Comparison of ENCODE assay signal across 15 cellular contexts in genomic region chr22:18096823-18097222, GRCh38. TPM values are rescaled to one million over a fixed set of nuclear protein-coding genes. Genes with fewer than 3 reads are reported as not detected.
A peak's percentile ranks its signal among the peaks of the same experiment; 100 is the strongest.
DNase-seq lines count a peak whose midpoint lies in the region; ATAC-seq and TF ChIP-seq lines count a peak whose summit lies in the region.
"Had no signal": no experiment of that assay in that cellular context is flagged by ENCODE, and none has a peak within 500 bp of the region (broad histone marks: within the 10 kb centered on the region; RNA-seq: fewer than 3 reads in every experiment).

No MANE protein-coding gene starts in this region.

- intact Hi-C loops in activated T-helper 1 cell treated with anti-CD3 and anti-CD28 coated beads, Interleukin-12 subunit alpha, Interleukin-12 subunit beta, Interleukin-2, Interleukin-4 antibody, amounts not matched to agents 30 ng/mL and 10 ng/mL and 1 ng/mL, durations not matched to agents 14 hours and 24 hours and 36 hours (cut with micrococcal nuclease), result loop anchor here (1.0 kb wide), 1 partner anchor 7 kb away; no protein-coding TSS in a partner anchor

- no peak overlapping the region for H3K4me3 ChIP-seq in NB4 (ENCODE audit: low read depth, low read length)
- H3K4me3 ChIP-seq: body of pancreas, esophagus squamous epithelium, gastroesophageal sphincter, GM23248, transverse colon had no signal

- peak overlapping the region; percentile 5 for H3K27ac Mint-ChIP-seq in activated naive CD4-positive, alpha-beta T cell treated with anti-CD3 and anti-CD28 coated beads, Interleukin-2, amount 50 U/mL, for 24 hours
- H3K27ac Mint-ChIP-seq in activated naive CD4-positive, alpha-beta T cell treated with anti-CD3 and anti-CD28 coated beads, Interleukin-2, amount 10 ng/mL, durations not matched to agents 7 days and 5 days, result no peak overlapping the region
- H3K27ac Mint-ChIP-seq in activated T-helper 1 cell treated with anti-CD3 and anti-CD28 coated beads, Interleukin-12 subunit alpha, Interleukin-12 subunit beta, Interleukin-2, Interleukin-4 antibody, amounts not matched to agents 30 ng/mL and 10 ng/mL and 1 ng/mL, durations not matched to agents 14 hours and 24 hours and 36 hours, result peak overlapping the region; percentile 42
- H3K27ac Mint-ChIP-seq: CD8-positive, alpha-beta T cell had no signal

- CTCF ChIA-PET in activated naive CD4-positive, alpha-beta T cell treated with anti-CD3 and anti-CD28 coated beads, Interleukin-2, amount 10 ng/mL, durations not matched to agents 7 days and 5 days (lab: Charles Lee), result no interaction called here

- TF ChIP-seq CTCF in NB4 (IDR thresholded peaks at IDR 0.05; ENCODE audit: low read depth, low read length), result no peak

- no peak for DNase-seq in activated naive CD4-positive, alpha-beta T cell treated with anti-CD3 and anti-CD28 coated beads, Interleukin-2, amount 10 ng/mL, durations not matched to agents 7 days and 5 days
- DNase-seq in NB4 (ENCODE audit: low read depth), result peak; percentile 25
- no peak for DNase-seq in activated T-helper 1 cell treated with anti-CD3 and anti-CD28 coated beads, Interleukin-12 subunit alpha, Interleukin-12 subunit beta, Interleukin-2, Interleukin-4 antibody, amounts not matched to agents 30 ng/mL and 10 ng/mL and 1 ng/mL, durations not matched to agents 14 hours and 24 hours and 36 hours (ENCODE audit: low spot score)
- DNase-seq in stimulated activated naive CD8-positive, alpha-beta T cell treated with anti-CD3 and anti-CD28 coated beads, Interleukin-15, Interleukin-2, amounts not matched to agents 100 U/mL and 50 U/mL, for 24 hours, result peak; percentile 39
- DNase-seq in SIG-M5 treated with dmso at 0.1 percent for 504 hours (lab: John Stamatoyannopoulos, UW; ENCODE audit: unreplicated experiment), result no peak
- DNase-seq: body of pancreas; CD8-positive, alpha-beta T cell; DMS153; esophagus squamous epithelium; GM23248; kidney; transverse colon had no signal

- no peaks in the 10 kb centered on the region for H3K27me3 Mint-ChIP-seq in activated naive CD4-positive, alpha-beta T cell treated with anti-CD3 and anti-CD28 coated beads, Interleukin-2, amount 50 U/mL, for 24 hours
- H3K27me3 Mint-ChIP-seq in activated naive CD4-positive, alpha-beta T cell treated with anti-CD3 and anti-CD28 coated beads, Interleukin-2, amount 10 ng/mL, durations not matched to agents 7 days and 5 days, result no peaks in the 10 kb centered on the region
- no peaks in the 10 kb centered on the region for H3K27me3 Mint-ChIP-seq in activated T-helper 1 cell treated with anti-CD3 and anti-CD28 coated beads, Interleukin-12 subunit alpha, Interleukin-12 subunit beta, Interleukin-2, Interleukin-4 antibody, amounts not matched to agents 30 ng/mL and 10 ng/mL and 1 ng/mL, durations not matched to agents 14 hours and 24 hours and 36 hours (ENCODE audit: insufficient read depth)

- peaks cover 15% of the 10 kb centered on the region for H3K36me3 Mint-ChIP-seq in activated naive CD4-positive, alpha-beta T cell treated with anti-CD3 and anti-CD28 coated beads, Interleukin-2, amount 50 U/mL, for 24 hours
- peaks cover 31% of the 10 kb centered on the region for H3K36me3 Mint-ChIP-seq in activated naive CD4-positive, alpha-beta T cell treated with anti-CD3 and anti-CD28 coated beads, Interleukin-2, amount 10 ng/mL, durations not matched to agents 7 days and 5 days
- peaks cover 31% of the 10 kb centered on the region for H3K36me3 Mint-ChIP-seq in activated T-helper 1 cell treated with anti-CD3 and anti-CD28 coated beads, Interleukin-12 subunit alpha, Interleukin-12 subunit beta, Interleukin-2, Interleukin-4 antibody, amounts not matched to agents 30 ng/mL and 10 ng/mL and 1 ng/mL, durations not matched to agents 14 hours and 24 hours and 36 hours (ENCODE audit: low read depth)

- no peaks in the 10 kb centered on the region for H3K9me3 Mint-ChIP-seq in activated naive CD4-positive, alpha-beta T cell treated with anti-CD3 and anti-CD28 coated beads, Interleukin-2, amount 50 U/mL, for 24 hours
- H3K9me3 Mint-ChIP-seq in activated naive CD4-positive, alpha-beta T cell treated with anti-CD3 and anti-CD28 coated beads, Interleukin-2, amount 10 ng/mL, durations not matched to agents 7 days and 5 days, result no peaks in the 10 kb centered on the region
- peaks cover 3% of the 10 kb centered on the region for H3K9me3 Mint-ChIP-seq in activated T-helper 1 cell treated with anti-CD3 and anti-CD28 coated beads, Interleukin-12 subunit alpha, Interleukin-12 subunit beta, Interleukin-2, Interleukin-4 antibody, amounts not matched to agents 30 ng/mL and 10 ng/mL and 1 ng/mL, durations not matched to agents 14 hours and 24 hours and 36 hours
- H3K9me3 Mint-ChIP-seq: CD8-positive, alpha-beta T cell had no signal

- no peak for TF ChIP-seq POLR2A in NB4 (IDR thresholded peaks at IDR 0.05; ENCODE audit: extremely low read depth, insufficient read length)

- no peak overlapping the region for H3K4me3 Mint-ChIP-seq in activated naive CD4-positive, alpha-beta T cell treated with anti-CD3 and anti-CD28 coated beads, Interleukin-2, amount 50 U/mL, for 24 hours
- no peak overlapping the region for H3K4me3 Mint-ChIP-seq in activated naive CD4-positive, alpha-beta T cell treated with anti-CD3 and anti-CD28 coated beads, Interleukin-2, amount 10 ng/mL, durations not matched to agents 7 days and 5 days
- H3K4me3 Mint-ChIP-seq in activated T-helper 1 cell treated with anti-CD3 and anti-CD28 coated beads, Interleukin-12 subunit alpha, Interleukin-12 subunit beta, Interleukin-2, Interleukin-4 antibody, amounts not matched to agents 30 ng/mL and 10 ng/mL and 1 ng/mL, durations not matched to agents 14 hours and 24 hours and 36 hours, result no peak overlapping the region
- H3K4me3 Mint-ChIP-seq: CD8-positive, alpha-beta T cell had no signal

- peak; percentile 85 for ATAC-seq in stimulated activated naive CD8-positive, alpha-beta T cell treated with anti-CD3 and anti-CD28 coated beads, Interleukin-15, Interleukin-2, amounts not matched to agents 100 U/mL and 50 U/mL, for 24 hours
- no peak for ATAC-seq in HG03097 (IDR thresholded peaks at IDR 0.05; ENCODE audit: low FRiP score, unreplicated experiment)
- ATAC-seq: body of pancreas; CD8-positive, alpha-beta T cell; gastroesophageal sphincter had no signal

- H3K4me1 Mint-ChIP-seq in activated naive CD4-positive, alpha-beta T cell treated with anti-CD3 and anti-CD28 coated beads, Interleukin-2, amount 50 U/mL, for 24 hours, result peaks cover 14% of the 10 kb centered on the region
- peaks cover 5% of the 10 kb centered on the region for H3K4me1 Mint-ChIP-seq in activated naive CD4-positive, alpha-beta T cell treated with anti-CD3 and anti-CD28 coated beads, Interleukin-2, amount 10 ng/mL, durations not matched to agents 7 days and 5 days
- H3K4me1 Mint-ChIP-seq in activated T-helper 1 cell treated with anti-CD3 and anti-CD28 coated beads, Interleukin-12 subunit alpha, Interleukin-12 subunit beta, Interleukin-2, Interleukin-4 antibody, amounts not matched to agents 30 ng/mL and 10 ng/mL and 1 ng/mL, durations not matched to agents 14 hours and 24 hours and 36 hours (ENCODE audit: low read depth), result peaks cover 21% of the 10 kb centered on the region

RNA-seq across cellular contexts. Expression of gene TUBA8, which starts 13.8 kb away (rescaled TPM):
- 1.1 and 1.5 TPM in 2 replicates for total RNA-seq in activated T-helper 1 cell treated with anti-CD3 and anti-CD28 coated beads, Interleukin-12 subunit alpha, Interleukin-12 subunit beta, Interleukin-2, Interleukin-4 antibody, amounts not matched to agents 30 ng/mL and 10 ng/mL and 1 ng/mL, durations not matched to agents 14 hours and 24 hours and 36 hours

RNA-seq across cellular contexts. Expression of gene PEX26, which starts 19.0 kb away (rescaled TPM):
- total RNA-seq in activated T-helper 1 cell treated with anti-CD3 and anti-CD28 coated beads, Interleukin-12 subunit alpha, Interleukin-12 subunit beta, Interleukin-2, Interleukin-4 antibody, amounts not matched to agents 30 ng/mL and 10 ng/mL and 1 ng/mL, durations not matched to agents 14 hours and 24 hours and 36 hours, result 50.0 and 54.4 TPM in 2 replicates

RNA-seq across cellular contexts. Expression of gene USP18, which starts 53.1 kb away (rescaled TPM):
- 22.4 and 24.2 TPM in 2 replicates for total RNA-seq in activated T-helper 1 cell treated with anti-CD3 and anti-CD28 coated beads, Interleukin-12 subunit alpha, Interleukin-12 subunit beta, Interleukin-2, Interleukin-4 antibody, amounts not matched to agents 30 ng/mL and 10 ng/mL and 1 ng/mL, durations not matched to agents 14 hours and 24 hours and 36 hours

Comparison
In these comparisons a context has a peak if more than half of its experiments do, and no peak if none do; other contexts are left out.
1. DNase-seq: peak in NB4 (single experiment) and stimulated activated naive CD8-positive, alpha-beta T cell treated with anti-CD3 and anti-CD28 coated beads, Interleukin-15, Interleukin-2, amounts not matched to agents 100 U/mL and 50 U/mL, for 24 hours (single experiment); none in activated naive CD4-positive, alpha-beta T cell treated with anti-CD3 and anti-CD28 coated beads, Interleukin-2, amount 10 ng/mL, durations not matched to agents 7 days and 5 days (single experiment), activated T-helper 1 cell treated with anti-CD3 and anti-CD28 coated beads, Interleukin-12 subunit alpha, Interleukin-12 subunit beta, Interleukin-2, Interleukin-4 antibody, amounts not matched to agents 30 ng/mL and 10 ng/mL and 1 ng/mL, durations not matched to agents 14 hours and 24 hours and 36 hours (single experiment) and SIG-M5 treated with dmso at 0.1 percent for 504 hours (single experiment).